In genomic region chr19:48258992-48259391, GRCh38 we compare ENCODE assay signal across 9 cellular contexts. TPM values are rescaled to one million over a fixed set of nuclear protein-coding genes. Genes with fewer than 3 reads are reported as not detected.
DNase-seq lines count a peak whose midpoint lies in the region; ATAC-seq, FAIRE-seq and TF ChIP-seq lines count a peak whose summit lies in the region.
"Not testable (repeated sequence)": the region's sequence is repeated elsewhere in the genome, so short reads cannot be mapped to it uniquely, and the experiment has no call there.
"Had no signal": no experiment of that assay in that cellular context is flagged by ENCODE, and none has a peak within 500 bp of the region (broad histone marks: within the 10 kb centered on the region; RNA-seq: fewer than 3 reads in every experiment).

No MANE protein-coding gene starts in this region.

- intact Hi-C loops in endothelial cell of umbilical vein (cut with micrococcal nuclease): loop anchor here (1.0 kb wide), 2 partner anchors 10 to 15 kb away; no protein-coding TSS in a partner anchor
- intact Hi-C loops in spleen (cut with DNase I; ENCODE audit: low total_unique reads): not testable (repeated sequence)

- H3K9ac ChIP-seq in DND-41 (ENCODE audit: low read depth, low read length): not testable (repeated sequence)
- H3K9ac ChIP-seq in Loucy (ENCODE audit: low read depth, low read length, poor library complexity, severe bottlenecking) (peak overlapping the region; percentile 74), SU-DHL-6 (ENCODE audit: low read length) (peak overlapping the region; percentile 66), endothelial cell of umbilical vein (replicated peaks; ENCODE audit: extremely low read depth, insufficient read depth, low read length) (peak overlapping the region; percentile 72)

- ATAC-seq in DND-41 (ENCODE audit: insufficient read depth, low read depth); activated CD8-positive, alpha-beta T cell treated with anti-CD3 and anti-CD28 coated beads, Interleukin-2, amount 10 ng/mL, durations not matched to agents 7 days and 5 days: not testable (repeated sequence)

- H3K27ac Mint-ChIP-seq in activated CD8-positive, alpha-beta T cell treated with anti-CD3 and anti-CD28 coated beads, Interleukin-2, amount 10 ng/mL, durations not matched to agents 7 days and 5 days: peak overlapping the region; percentile 96
- H3K27ac Mint-ChIP-seq in activated naive CD8-positive, alpha-beta T cell: peak overlapping the region; percentile 90

- not testable (repeated sequence) for H3K9me2 ChIP-seq in Loucy (replicated peaks; ENCODE audit: low read depth, low read length); SU-DHL-6 (replicated peaks; ENCODE audit: insufficient read depth, low read length)

- TF ChIP-seq CTCF in DND-41 (IDR thresholded peaks at IDR 0.05; ENCODE audit: borderline replicate concordance, extremely low read depth, low read length, poor library complexity, severe bottlenecking); Loucy (conservative IDR thresholded peaks at IDR 0.05; ENCODE audit: low read length); SU-DHL-6 (IDR thresholded peaks at IDR 0.05; ENCODE audit: insufficient read depth, low read length, poor library complexity, severe bottlenecking); endothelial cell of umbilical vein (IDR thresholded peaks at IDR 0.05; ENCODE audit: extremely low read depth in 1 of 2, insufficient read depth in 1 of 2, low read depth in 1 of 2, low read length in 2 of 2); spleen (IDR thresholded peaks at IDR 0.05 in 8 of 11, conservative IDR thresholded peaks at IDR 0.05 in 3 of 11): not testable (repeated sequence)

- not testable (repeated sequence) for H3K9me3 Mint-ChIP-seq in activated CD8-positive, alpha-beta T cell treated with anti-CD3 and anti-CD28 coated beads, Interleukin-2, amount 10 ng/mL, durations not matched to agents 7 days and 5 days (ENCODE audit: insufficient read depth); activated naive CD8-positive, alpha-beta T cell (ENCODE audit: low read depth)

- not testable (repeated sequence) for H3K4me3 ChIP-seq in DND-41 (ENCODE audit: low read depth in 1 of 2, low read length in 2 of 2)
- peak overlapping the region; percentile 93 for H3K4me3 ChIP-seq in Loucy (ENCODE audit: low read length, poor library complexity, severe bottlenecking)
- H3K4me3 ChIP-seq in SU-DHL-6 (ENCODE audit: insufficient read depth, low read length, poor library complexity, severe bottlenecking): peak overlapping the region; percentile 40
- peak overlapping the region in 1 of 3 experiments; percentile 20 for H3K4me3 ChIP-seq in endothelial cell of umbilical vein (replicated peaks in 1 of 3; ENCODE audit: insufficient read depth in 1 of 3, low read depth in 1 of 3, low read length in 3 of 3)
- H3K4me3 ChIP-seq in spleen: peak overlapping the region in 1 of 8 donors; percentile 70

- not testable (repeated sequence) for H3K9me3 ChIP-seq in DND-41 (ENCODE audit: insufficient read depth, low read length, severe bottlenecking); Loucy (ENCODE audit: insufficient read depth, low read depth, low read length); SU-DHL-6 (ENCODE audit: insufficient read depth, low read length); endothelial cell of umbilical vein (replicated peaks; ENCODE audit: control insufficient read depth, insufficient read depth, low read length); spleen

- peaks cover 20% of the 10 kb centered on the region for H3K79me2 ChIP-seq in DND-41 (ENCODE audit: insufficient read depth, low read length)
- peaks cover 30% of the 10 kb centered on the region for H3K79me2 ChIP-seq in Loucy (ENCODE audit: insufficient read depth, low read length)
- H3K79me2 ChIP-seq in SU-DHL-6 (ENCODE audit: insufficient read depth, low read length): peaks cover 28% of the 10 kb centered on the region
- H3K79me2 ChIP-seq in endothelial cell of umbilical vein (ENCODE audit: control insufficient read depth, insufficient read depth, low read length): peaks cover 14% of the 10 kb centered on the region

- not testable (repeated sequence) for H2AFZ ChIP-seq in DND-41 (ENCODE audit: low read depth, low read length); Loucy (ENCODE audit: low read length); endothelial cell of umbilical vein (ENCODE audit: low read depth, low read length)
- H2AFZ ChIP-seq in SU-DHL-6 (ENCODE audit: low read depth, low read length, severe bottlenecking): peak overlapping the region; percentile 19

- H3K27me3 Mint-ChIP-seq in activated CD8-positive, alpha-beta T cell treated with anti-CD3 and anti-CD28 coated beads, Interleukin-2, amount 10 ng/mL, durations not matched to agents 7 days and 5 days (ENCODE audit: low read depth); activated naive CD8-positive, alpha-beta T cell: not testable (repeated sequence)

- not testable (repeated sequence) for BruUV-seq in endothelial cell of umbilical vein (replicated peaks; lab: Mats Ljungman, UMichigan)

- H3K4me2 ChIP-seq in DND-41 (ENCODE audit: insufficient read depth, low read length): peak overlapping the region; percentile 61; the same call in 1 of the 2 replicates
- H3K4me2 ChIP-seq in Loucy (ENCODE audit: low read depth, low read length, poor library complexity, severe bottlenecking): peak overlapping the region; percentile 91
- peak overlapping the region; percentile 71 for H3K4me2 ChIP-seq in SU-DHL-6 (ENCODE audit: low read depth, low read length, poor library complexity, severe bottlenecking)
- peak overlapping the region; percentile 72 for H3K4me2 ChIP-seq in endothelial cell of umbilical vein (ENCODE audit: insufficient read depth, low read length)

- H3K9me1 ChIP-seq in endothelial cell of umbilical vein (replicated peaks; ENCODE audit: control insufficient read depth, extremely low read depth, insufficient read depth, low read length): not testable (repeated sequence)

- 0 out of 2 replicates have a peak overlapping the region, but pooled peaks have one; percentile 37 for H3K27ac ChIP-seq in DND-41 (ENCODE audit: low read length)
- peak overlapping the region; percentile 84 for H3K27ac ChIP-seq in SU-DHL-6 (ENCODE audit: low read depth, low read length)
- H3K27ac ChIP-seq in endothelial cell of umbilical vein (ENCODE audit: insufficient read depth, low read depth, low read length): peak overlapping the region; percentile 89
- H3K27ac ChIP-seq in spleen: peak overlapping the region; percentile 64 to 97 (median 92)

- TF ChIP-seq POLR2A in endothelial cell of umbilical vein (IDR thresholded peaks at IDR 0.05; ENCODE audit: low read depth, low read length); spleen (IDR thresholded peaks at IDR 0.05): not testable (repeated sequence)

- CTCF ChIA-PET in activated CD8-positive, alpha-beta T cell treated with anti-CD3 and anti-CD28 coated beads, Interleukin-2, amount 10 ng/mL, durations not matched to agents 7 days and 5 days (lab: Charles Lee): interaction anchor here (0.8 to 3.0 kb wide), 3 partner anchors 9 to 18 kb away, joined by 3 to 23 read pairs (median 22); no protein-coding TSS in a partner anchor
- CTCF ChIA-PET in endothelial cell of umbilical vein (lab: Charles Lee): interaction anchor here (0.8 to 3.7 kb wide), 6 partner anchors 9 to 151 kb away, joined by 7 to 43 read pairs (median 16); no protein-coding TSS in a partner anchor

- H3K36me3 ChIP-seq in DND-41 (ENCODE audit: insufficient read depth, low read length); Loucy (ENCODE audit: insufficient read depth, low read length); SU-DHL-6 (ENCODE audit: low read length); endothelial cell of umbilical vein (ENCODE audit: control insufficient read depth in 2 of 2, extremely low read depth in 1 of 2, insufficient read depth in 2 of 2, low read length in 2 of 2); spleen: not testable (repeated sequence)

- dilution Hi-C loops in endothelial cell of umbilical vein (cut with MboI; ENCODE audit: extremely low pct_ligation_motif_present, low sequenced_read_pairs): not testable (repeated sequence)

- H3K36me3 Mint-ChIP-seq in activated CD8-positive, alpha-beta T cell treated with anti-CD3 and anti-CD28 coated beads, Interleukin-2, amount 10 ng/mL, durations not matched to agents 7 days and 5 days (ENCODE audit: low read depth): peaks cover 20% of the 10 kb centered on the region
- H3K36me3 Mint-ChIP-seq in activated naive CD8-positive, alpha-beta T cell: not testable (repeated sequence)

- not testable (repeated sequence) for H3K27me3 ChIP-seq in DND-41 (ENCODE audit: insufficient read depth, low read length, poor library complexity); Loucy (ENCODE audit: insufficient read depth, low read length, poor library complexity, severe bottlenecking); SU-DHL-6 (ENCODE audit: low read length); endothelial cell of umbilical vein (ENCODE audit: control insufficient read depth in 2 of 2, insufficient read depth in 2 of 2, low read length in 2 of 2); spleen (replicated peaks in 1 of 7)

- not testable (repeated sequence) for DNase-seq in DND-41; activated CD8-positive, alpha-beta T cell treated with anti-CD3 and anti-CD28 coated beads, Interleukin-2, amount 10 ng/mL, durations not matched to agents 7 days and 5 days; endothelial cell of umbilical vein (ENCODE audit: low read depth, low spot score); spleen

- H4K20me1 ChIP-seq in DND-41 (ENCODE audit: insufficient read depth, low read length); Loucy (ENCODE audit: insufficient read depth, low read length, poor library complexity, severe bottlenecking); SU-DHL-6 (ENCODE audit: low read depth, low read length); endothelial cell of umbilical vein (replicated peaks; ENCODE audit: control insufficient read depth, extremely low read depth, insufficient read depth, low read length): not testable (repeated sequence)

- peak overlapping the region; percentile 80 for H3K4me3 Mint-ChIP-seq in activated CD8-positive, alpha-beta T cell treated with anti-CD3 and anti-CD28 coated beads, Interleukin-2, amount 10 ng/mL, durations not matched to agents 7 days and 5 days
- H3K4me3 Mint-ChIP-seq in activated naive CD8-positive, alpha-beta T cell: peak overlapping the region; percentile 84

- peaks cover 62% of the 10 kb centered on the region for H3K4me1 ChIP-seq in DND-41 (ENCODE audit: insufficient read depth, low read length)
- peaks cover 26% of the 10 kb centered on the region for H3K4me1 ChIP-seq in Loucy (ENCODE audit: insufficient read depth, low read length, poor library complexity, severe bottlenecking)
- peaks cover 45% of the 10 kb centered on the region for H3K4me1 ChIP-seq in endothelial cell of umbilical vein (ENCODE audit: control insufficient read depth, extremely low read depth, insufficient read depth, low read length)
- H3K4me1 ChIP-seq in spleen: peaks cover 39 to 62% (median 48%) of the 10 kb centered on the region in 6 donors

- peaks cover 50% of the 10 kb centered on the region for H3K4me1 Mint-ChIP-seq in activated CD8-positive, alpha-beta T cell treated with anti-CD3 and anti-CD28 coated beads, Interleukin-2, amount 10 ng/mL, durations not matched to agents 7 days and 5 days (ENCODE audit: low read depth)
- peaks cover 48% of the 10 kb centered on the region for H3K4me1 Mint-ChIP-seq in activated naive CD8-positive, alpha-beta T cell (ENCODE audit: low read depth)

- FAIRE-seq in endothelial cell of umbilical vein (lab: Jason Lieb, UNC): peak; percentile 42

- POLR2A ChIA-PET in activated CD8-positive, alpha-beta T cell treated with anti-CD3 and anti-CD28 coated beads, Interleukin-2, amount 10 ng/mL, durations not matched to agents 7 days and 5 days (lab: Charles Lee): interaction anchor here (0.5 to 4.6 kb wide), 2 partner anchors 10 to 89 kb away, joined by 3 to 47 read pairs; no protein-coding TSS in a partner anchor
- POLR2A ChIA-PET in endothelial cell of umbilical vein (lab: Charles Lee): interaction anchor here (0.9 to 2.3 kb wide), 3 partner anchors 10 to 55 kb away, joined by 3 to 9 read pairs (median 4); no protein-coding TSS in a partner anchor

- H3F3A ChIP-seq in Loucy (ENCODE audit: low read depth): not testable (repeated sequence)
- H3F3A ChIP-seq in SU-DHL-6 (ENCODE audit: insufficient read depth): peaks cover 23% of the 10 kb centered on the region

- 51 to 71% (median 55%) methylated on average over 4 of the region's 4 CpGs for WGBS in spleen, 5 donors

RNA-seq across cellular contexts. Expression of gene CARD8, which starts 3.3 kb away (rescaled TPM):
- 100 to 1,000 TPM; 180 to 185 TPM for total RNA-seq in activated CD8-positive, alpha-beta T cell treated with anti-CD3 and anti-CD28 coated beads, Interleukin-2, amount 10 ng/mL, durations not matched to agents 7 days and 5 days
- total RNA-seq in endothelial cell of umbilical vein: 123 and 156 TPM in 2 replicates
- polyA plus RNA-seq in endothelial cell of umbilical vein: 57.3 and 64.6 TPM in 2 replicates
- 53.3 and 56.2 TPM in 2 replicates for polyA plus RNA-seq in endothelial cell of umbilical vein (2011; cell fraction: cytosol; rRNA removed)
- polyA plus RNA-seq in endothelial cell of umbilical vein (2011; cell fraction: nucleus; rRNA removed): 398 and 519 TPM in 2 replicates
- polyA plus RNA-seq in endothelial cell of umbilical vein (2012): 158 and 170 TPM in 2 replicates
- polyA minus RNA-seq in endothelial cell of umbilical vein: 67.7 and 82.8 TPM in 2 replicates
- polyA minus RNA-seq in endothelial cell of umbilical vein (2011; cell fraction: cytosol; rRNA and poly(A)+ RNA removed): 4.3 TPM
- 143 and 242 TPM in 2 replicates for polyA minus RNA-seq in endothelial cell of umbilical vein (2011; cell fraction: nucleus; rRNA and poly(A)+ RNA removed)
- total RNA-seq in spleen: 100 to 1,000 TPM; 147 to 238 (median 178) TPM
- 10 to 100 TPM; 61.8 to 83.8 (median 71.2) TPM for polyA plus RNA-seq in spleen

RNA-seq across cellular contexts. Expression of gene ZNF114, which starts 10.9 kb away (rescaled TPM):
- under 1 TPM; 0.44 to 0.45 TPM for total RNA-seq in activated CD8-positive, alpha-beta T cell treated with anti-CD3 and anti-CD28 coated beads, Interleukin-2, amount 10 ng/mL, durations not matched to agents 7 days and 5 days
- 0.39 and 1.5 TPM in 2 replicates for total RNA-seq in endothelial cell of umbilical vein
- polyA plus RNA-seq in endothelial cell of umbilical vein: 0.12 and 0.38 TPM in 2 replicates
- 0.44 and 0.68 TPM in 2 replicates for polyA plus RNA-seq in endothelial cell of umbilical vein (2011; cell fraction: cytosol; rRNA removed)
- polyA plus RNA-seq in endothelial cell of umbilical vein (2011; cell fraction: nucleus; rRNA removed): 0.24 and 0.34 TPM in 2 replicates
- 0.35 and 0.36 TPM in 2 replicates for polyA plus RNA-seq in endothelial cell of umbilical vein (2012)
- 1.1 TPM in 1 of 2 replicates, not detected in the other for polyA minus RNA-seq in endothelial cell of umbilical vein
- polyA minus RNA-seq in endothelial cell of umbilical vein (2011; cell fraction: cytosol; rRNA and poly(A)+ RNA removed): 5.5 TPM
- 0.48 and 0.96 TPM in 2 replicates for polyA minus RNA-seq in endothelial cell of umbilical vein (2011; cell fraction: nucleus; rRNA and poly(A)+ RNA removed)
- 1 to 10 TPM in 5 of 7 donors, under 1 TPM in 2; 0.54 to 2.3 (median 1.1) TPM for total RNA-seq in spleen
- under 1 TPM; 0.28 to 0.90 (median 0.36) TPM for polyA plus RNA-seq in spleen
- total RNA-seq: suprapubic skin had no signal
- polyA plus RNA-seq: aorta had no signal

Comparison
In these comparisons a context has a peak if more than half of its experiments do, and no peak if none do; other contexts are left out.
1. H3K27ac ChIP-seq: peak in every context shown above with its lines; median percentile 92 in spleen; 89 in endothelial cell of umbilical vein; 84 in SU-DHL-6; 37 in DND-41.